1 cellular context compared by ENCODE assay signal in the genomic region with DNA sequence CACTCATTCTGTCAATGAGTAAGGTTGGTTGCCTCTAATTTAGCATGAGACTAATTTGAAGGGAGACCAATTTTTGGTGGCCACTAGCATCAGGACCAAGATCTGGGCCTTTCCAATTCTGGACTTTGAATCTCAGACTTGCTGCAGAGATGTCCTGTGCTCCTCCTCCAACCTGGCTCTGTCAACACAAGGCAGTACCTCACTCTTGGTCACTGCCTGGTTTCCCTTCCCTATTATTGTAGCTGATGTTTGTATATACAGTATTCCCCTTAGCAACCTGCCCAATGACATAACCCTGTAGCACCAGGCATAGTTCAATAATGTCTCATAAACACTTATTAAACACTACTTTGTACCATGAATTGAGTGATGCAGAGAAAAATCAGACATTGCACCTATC.
TF ChIP-seq lines count a peak whose summit lies in the region.

No MANE protein-coding gene starts in this region.

TF ChIP-seq in HepG2, 621 proteins besides CTCF, POLR2A, EP300 and RAD21:
- TF ChIP-seq RFX1 (IDR thresholded peaks at IDR 0.05) (0 out of 2 replicates have a peak, but pooled peaks have one; percentile 9), ZNF3 (CRISPR knock-in tag; IDR thresholded peaks at IDR 0.05) (no peak)
